ENCODE assay signal across 15 cellular contexts in the genomic region with DNA sequence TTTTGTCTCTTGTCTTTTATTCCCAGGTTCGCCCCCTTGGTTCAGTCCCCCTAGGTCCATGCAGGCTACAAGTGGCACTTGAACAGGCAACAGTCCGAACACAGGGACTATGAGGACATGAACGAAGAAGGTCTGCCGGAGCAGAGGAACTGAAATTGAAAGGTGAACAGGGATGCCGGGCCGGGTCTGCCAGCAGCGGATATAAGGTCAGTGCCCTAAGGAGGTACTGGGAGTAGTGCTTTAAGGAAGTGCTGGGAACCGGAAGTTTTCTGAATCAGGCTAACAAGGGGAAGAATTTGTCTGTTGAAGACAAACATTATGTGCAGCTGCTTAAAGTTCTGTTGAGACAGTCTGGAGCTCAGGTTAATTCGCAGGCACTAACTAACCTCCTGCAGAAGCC. TPM values are rescaled to one million over a fixed set of nuclear protein-coding genes. Genes with fewer than 3 reads are reported as not detected.
DNase-seq lines count a peak whose midpoint lies in the region; ATAC-seq and TF ChIP-seq lines count a peak whose summit lies in the region.
"Had no signal": no experiment of that assay in that cellular context is flagged by ENCODE, and none has a peak within 500 bp of the region (broad histone marks: within the 10 kb centered on the region; RNA-seq: fewer than 3 reads in every experiment).

No MANE protein-coding gene starts in this region.

- H3K27ac Mint-ChIP-seq in activated CD4-positive, alpha-beta memory T cell treated with anti-CD3 and anti-CD28 coated beads, Interleukin-2, amount 10 ng/mL, durations not matched to agents 7 days and 5 days, result no peak overlapping the region
- H3K27ac Mint-ChIP-seq in natural killer cell treated with Interleukin-12 subunit alpha and Interleukin-12 subunit beta and Interleukin-15 and Interleukin-18, amount 100 ng/mL, for 72 hours, result no peak overlapping the region
- H3K27ac Mint-ChIP-seq: IgD-negative memory B cell had no signal

- H3K4me1 Mint-ChIP-seq in activated CD4-positive, alpha-beta memory T cell treated with anti-CD3 and anti-CD28 coated beads, Interleukin-2, amount 10 ng/mL, durations not matched to agents 7 days and 5 days, result no peaks in the 10 kb centered on the region
- H3K4me1 Mint-ChIP-seq in natural killer cell treated with Interleukin-12 subunit alpha and Interleukin-12 subunit beta and Interleukin-15 and Interleukin-18, amount 100 ng/mL, for 72 hours (ENCODE audit: low read depth in 2 of 2), result no peaks in the 10 kb centered on the region

- DNase-seq in HL-60 (ENCODE audit: low read depth in 1 of 2, low spot score in 1 of 2) (peak; percentile 24 to 39), SK-MEL-5 (ENCODE audit: low read depth, low spot score) (peak; percentile 10), lung (ENCODE audit: low spot score) (no peak), kidney tubule cell (ENCODE audit: low spot score) (no peak), SJCRH30 (no peak)
- no peak for DNase-seq in activated CD4-positive, alpha-beta memory T cell treated with anti-CD3 and anti-CD28 coated beads, Interleukin-2, amount 10 ng/mL, durations not matched to agents 7 days and 5 days
- no peak for DNase-seq in natural killer cell treated with Interleukin-12 subunit alpha and Interleukin-12 subunit beta and Interleukin-15 and Interleukin-18, amount 100 ng/mL, for 72 hours (ENCODE audit: low spot score)
- DNase-seq: ACHN; activated CD4-positive, CD25-positive, alpha-beta regulatory T cell treated with anti-CD3 and anti-CD28 coated beads, Interleukin-2, amount 50 U/mL, for 72 hours; activated T-cell treated with anti-CD3 and anti-CD28 coated beads, Interleukin-2, amount 50 U/mL, for 1 hour; NCI-H526 treated with DMSO at 0.1 percent for 48 hours; stimulated activated CD8-positive, alpha-beta memory T cell treated with anti-CD3 and anti-CD28 coated beads, Interleukin-4, amount 100 ng/mL, for 48 hours; tibial artery had no signal

- H3K27me3 Mint-ChIP-seq in activated CD4-positive, alpha-beta memory T cell treated with anti-CD3 and anti-CD28 coated beads, Interleukin-2, amount 10 ng/mL, durations not matched to agents 7 days and 5 days, result peaks cover 32% of the 10 kb centered on the region
- peaks cover 21 to 44% of the 10 kb centered on the region in 2 donors for H3K27me3 Mint-ChIP-seq in natural killer cell treated with Interleukin-12 subunit alpha and Interleukin-12 subunit beta and Interleukin-15 and Interleukin-18, amount 100 ng/mL, for 72 hours

- H3K9me3 ChIP-seq in lung (ENCODE audit: control insufficient read depth in 2 of 2, insufficient read depth in 1 of 2, low read length in 1 of 2) (peaks cover 0 to 3% of the 10 kb centered on the region in 2 donors), SJCRH30 (replicated peaks) (peaks cover 11% of the 10 kb centered on the region)

- H3K36me3 Mint-ChIP-seq in activated CD4-positive, alpha-beta memory T cell treated with anti-CD3 and anti-CD28 coated beads, Interleukin-2, amount 10 ng/mL, durations not matched to agents 7 days and 5 days (ENCODE audit: low read depth), result no peaks in the 10 kb centered on the region
- H3K36me3 Mint-ChIP-seq in natural killer cell treated with Interleukin-12 subunit alpha and Interleukin-12 subunit beta and Interleukin-15 and Interleukin-18, amount 100 ng/mL, for 72 hours, result peaks cover 21% of the 10 kb centered on the region

- TF ChIP-seq CTCF in C4-2B (conservative IDR thresholded peaks at IDR 0.05) (no peak), HL-60 (IDR thresholded peaks at IDR 0.05; ENCODE audit: insufficient read depth, low read length) (no peak), lung (IDR thresholded peaks at IDR 0.05; ENCODE audit: control extremely low read depth, extremely low read depth) (no peak)

- WGBS in lung, 2 donors, result 36 to 42% methylated on average over 9 of the region's 9 CpGs

- H3K36me3 ChIP-seq in lung (ENCODE audit: control insufficient read depth in 2 of 2, insufficient read depth in 2 of 2, low read length in 2 of 2) (no peaks in the 10 kb centered on the region), SJCRH30 (no peaks in the 10 kb centered on the region)
- H3K36me3 ChIP-seq: tibial artery had no signal

- H3K4me3 ChIP-seq in HL-60 (replicated peaks; ENCODE audit: insufficient read depth, low read length) (no peak overlapping the region), lung (no peak overlapping the region), SJCRH30 (no peak overlapping the region)
- H3K4me3 ChIP-seq: tibial artery had no signal

- CTCF ChIA-PET in activated CD4-positive, alpha-beta memory T cell treated with anti-CD3 and anti-CD28 coated beads, Interleukin-2, amount 10 ng/mL, durations not matched to agents 7 days and 5 days (lab: Charles Lee), result no interaction called here

- no peaks in the 10 kb centered on the region for H3K27me3 ChIP-seq in HL-60 (ENCODE audit: insufficient read depth, poor library complexity, severe bottlenecking)
- no peaks in the 10 kb centered on the region for H3K27me3 ChIP-seq in lung (ENCODE audit: control insufficient read depth, insufficient read depth)
- no peaks in the 10 kb centered on the region for H3K27me3 ChIP-seq in SJCRH30

- H3K27ac ChIP-seq in C4-2B (peak overlapping the region; percentile 45), HL-60 (replicated peaks) (no peak overlapping the region), lung (ENCODE audit: low read depth in 1 of 2, low read length in 1 of 2) (peak overlapping the region in 1 of 2 donors; percentile 9), SJCRH30 (no peak overlapping the region)
- H3K27ac ChIP-seq: tibial artery had no signal

- POLR2A ChIA-PET in activated CD4-positive, alpha-beta memory T cell treated with anti-CD3 and anti-CD28 coated beads, Interleukin-2, amount 10 ng/mL, durations not matched to agents 7 days and 5 days (lab: Charles Lee), result no interaction called here

- in situ Hi-C loops in SK-MEL-5 (cut with HindIII; ENCODE audit: low pct_unique_long_range_greater_than_20kb, low sequenced_read_pairs), result no loop called here

- H3K4me1 ChIP-seq in lung (ENCODE audit: control insufficient read depth in 2 of 2, insufficient read depth in 2 of 2, low read length in 2 of 2) (peaks cover 0 to 2% of the 10 kb centered on the region in 2 donors), SJCRH30 (no peaks in the 10 kb centered on the region; the same call in 1 of the 2 replicates)
- H3K4me1 ChIP-seq: tibial artery had no signal

- H3K4me3 Mint-ChIP-seq in activated CD4-positive, alpha-beta memory T cell treated with anti-CD3 and anti-CD28 coated beads, Interleukin-2, amount 10 ng/mL, durations not matched to agents 7 days and 5 days, result no peak overlapping the region
- H3K4me3 Mint-ChIP-seq in natural killer cell treated with Interleukin-12 subunit alpha and Interleukin-12 subunit beta and Interleukin-15 and Interleukin-18, amount 100 ng/mL, for 72 hours, result no peak overlapping the region

- peaks cover 2% of the 10 kb centered on the region for H3K9me3 Mint-ChIP-seq in activated CD4-positive, alpha-beta memory T cell treated with anti-CD3 and anti-CD28 coated beads, Interleukin-2, amount 10 ng/mL, durations not matched to agents 7 days and 5 days
- peaks cover 7% of the 10 kb centered on the region for H3K9me3 Mint-ChIP-seq in natural killer cell treated with Interleukin-12 subunit alpha and Interleukin-12 subunit beta and Interleukin-15 and Interleukin-18, amount 100 ng/mL, for 72 hours

- peak; percentile 47 for ATAC-seq in lung (ENCODE audit: insufficient read depth, low FRiP score)
- no peak for ATAC-seq in natural killer cell treated with Interleukin-12 subunit alpha and Interleukin-12 subunit beta and Interleukin-15 and Interleukin-18, amount 100 ng/mL, for 72 hours

RNA-seq across cellular contexts. Expression of gene LSM3, which starts 46.8 kb away (rescaled TPM):
- 17.4 and 17.8 TPM in 2 replicates for total RNA-seq in SK-MEL-5 (2014; rRNA removed; shearing (Covaris generic))
- polyA plus RNA-seq in SK-MEL-5 (2015; cell fraction: cytosol; rRNA removed), result 10.1 and 12.6 TPM in 2 replicates
- polyA plus RNA-seq in SK-MEL-5 (2015; cell fraction: nucleus; rRNA removed), result 2.1 and 3.1 TPM in 2 replicates
- total RNA-seq in lung, result 10 to 100 TPM in 1 of 2 donors, 1 to 10 TPM in 1; 6.4 to 10.3 TPM
- polyA plus RNA-seq in lung, result 1 to 10 TPM; 9.8 to 9.9 TPM
- 10 to 100 TPM; 14.2 to 14.3 TPM for total RNA-seq in activated CD4-positive, alpha-beta memory T cell treated with anti-CD3 and anti-CD28 coated beads, Interleukin-2, amount 10 ng/mL, durations not matched to agents 7 days and 5 days
- 26.9 and 27.5 TPM in 2 replicates for total RNA-seq in SJCRH30 (2014; rRNA removed; shearing (Covaris generic))
- 10 to 100 TPM; 15.1 to 15.2 TPM for total RNA-seq in natural killer cell treated with Interleukin-12 subunit alpha and Interleukin-12 subunit beta and Interleukin-15 and Interleukin-18, amount 100 ng/mL, for 72 hours

RNA-seq across cellular contexts. Expression of gene XPC, which starts 47.0 kb away (rescaled TPM):
- total RNA-seq in SK-MEL-5 (2014; rRNA removed; shearing (Covaris generic)), result 25.3 and 25.9 TPM in 2 replicates
- 31.3 and 39.0 TPM in 2 replicates for polyA plus RNA-seq in SK-MEL-5 (2015; cell fraction: cytosol; rRNA removed)
- 38.7 and 41.0 TPM in 2 replicates for polyA plus RNA-seq in SK-MEL-5 (2015; cell fraction: nucleus; rRNA removed)
- 10 to 100 TPM; 27.7 to 31.9 TPM for total RNA-seq in lung
- 10 to 100 TPM; 16.4 to 19.7 TPM for polyA plus RNA-seq in lung
- total RNA-seq in activated CD4-positive, alpha-beta memory T cell treated with anti-CD3 and anti-CD28 coated beads, Interleukin-2, amount 10 ng/mL, durations not matched to agents 7 days and 5 days, result 10 to 100 TPM; 34.2 to 34.8 TPM
- 16.3 and 21.0 TPM in 2 replicates for total RNA-seq in SJCRH30 (2014; rRNA removed; shearing (Covaris generic))
- 10 to 100 TPM; 24.6 to 31.5 TPM for total RNA-seq in natural killer cell treated with Interleukin-12 subunit alpha and Interleukin-12 subunit beta and Interleukin-15 and Interleukin-18, amount 100 ng/mL, for 72 hours

Comparison
In these comparisons a context has a peak if more than half of its experiments do, and no peak if none do; other contexts are left out.
1. DNase-seq: peak in HL-60 (2 of 2) and SK-MEL-5 (single experiment); none in lung (single experiment), kidney tubule cell (single experiment), activated CD4-positive, alpha-beta memory T cell treated with anti-CD3 and anti-CD28 coated beads, Interleukin-2, amount 10 ng/mL, durations not matched to agents 7 days and 5 days (single experiment), SJCRH30 (0 of 2) and natural killer cell treated with Interleukin-12 subunit alpha and Interleukin-12 subunit beta and Interleukin-15 and Interleukin-18, amount 100 ng/mL, for 72 hours (single experiment).